In genomic region chrX:40622741-40623536, GRCh38 we compare ENCODE assay signal across 2 cellular contexts.
TF ChIP-seq lines count a peak whose summit lies in the region.

Gene MPC1L (plus strand): TSS chrX:40623428. CDS start chrX:40623566, 138 bp downstream.

TF ChIP-seq in IMR-90, 13 proteins besides CTCF, POLR2A, EP300 and RAD21:
- TF ChIP-seq MXI1 (IDR thresholded peaks at IDR 0.05; ENCODE audit: borderline replicate concordance, low read depth, low read length): no peak
- no peak for TF ChIP-seq MAZ (IDR thresholded peaks at IDR 0.05; ENCODE audit: borderline replicate concordance, low read depth, low read length)
- TF ChIP-seq NFE2L2 (IDR thresholded peaks at IDR 0.05; ENCODE audit: low read depth, low read length): no peak
- no peak for TF ChIP-seq BHLHE40 (IDR thresholded peaks at IDR 0.05; ENCODE audit: low read depth, low read length)
- TF ChIP-seq SMC3 (IDR thresholded peaks at IDR 0.05; ENCODE audit: low read depth, low read length): no peak
- TF ChIP-seq ELK1 (IDR thresholded peaks at IDR 0.05; ENCODE audit: borderline replicate concordance, low read depth, low read length): no peak
- no peak for TF ChIP-seq RCOR1 (IDR thresholded peaks at IDR 0.05; ENCODE audit: insufficient replicate concordance, low read length)
- no peak for TF ChIP-seq FOS (IDR thresholded peaks at IDR 0.05; ENCODE audit: low read depth, low read length)
- no peak for TF ChIP-seq CHD1 (IDR thresholded peaks at IDR 0.05; ENCODE audit: low read depth, low read length)
- TF ChIP-seq MAFK (IDR thresholded peaks at IDR 0.05; ENCODE audit: low read depth, low read length): no peak
- TF ChIP-seq USF2 (IDR thresholded peaks at IDR 0.05; ENCODE audit: low read depth, low read length): no peak
- no peak for TF ChIP-seq CEBPB (IDR thresholded peaks at IDR 0.05; ENCODE audit: low read depth, low read length)
- no peak for TF ChIP-seq RFX5 (IDR thresholded peaks at IDR 0.05; ENCODE audit: low read depth, low read length)

TF ChIP-seq in K562, 482 proteins besides CTCF, POLR2A, EP300 and RAD21:
- TF ChIP-seq FOXM1 (IDR thresholded peaks at IDR 0.05; ENCODE audit: low read depth) (no peak), FOXM1 (CRISPR knock-in tag; IDR thresholded peaks at IDR 0.05; ENCODE audit: low read depth) (no peak), ZBTB33 (CRISPR knock-in tag; IDR thresholded peaks at IDR 0.05) (peak; percentile 82; the same call in 1 of the 2 replicates), DDX20 (tag; IDR thresholded peaks at IDR 0.05; ENCODE audit: low read depth) (no peak), ARID4B (CRISPR knock-in tag; IDR thresholded peaks at IDR 0.05) (no peak)
TF ChIP-seq in K562: peak in this region for 1.
